In the genomic region with DNA sequence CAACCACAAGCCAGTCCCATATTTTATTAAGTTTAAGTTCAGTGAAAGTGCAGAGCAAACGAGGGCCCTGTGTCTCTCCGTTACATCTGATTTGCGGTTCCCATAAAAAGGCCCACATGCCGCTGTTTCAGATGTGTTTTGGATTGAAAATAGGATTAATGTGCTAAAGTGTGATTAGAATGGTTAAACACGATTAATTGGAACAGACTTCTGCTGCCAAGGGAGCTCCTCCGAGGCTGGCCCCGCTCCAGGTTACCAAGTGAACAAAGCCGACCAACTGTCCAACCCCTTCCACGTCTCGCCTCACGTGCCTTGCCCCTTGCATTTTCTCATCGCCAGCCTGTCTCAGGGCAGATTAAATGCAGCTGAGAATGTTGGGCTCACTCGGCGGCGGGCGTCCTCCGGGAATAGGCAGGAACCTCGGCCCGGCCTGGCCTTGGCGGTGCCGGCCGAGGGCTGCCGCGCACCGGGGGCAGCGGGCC, we compare ENCODE assay signal across 10 cellular contexts.
DNase-seq lines count a peak whose midpoint lies in the region; ATAC-seq, FAIRE-seq and TF ChIP-seq lines count a peak whose summit lies in the region.
"Had no signal": no experiment of that assay in that cellular context is flagged by ENCODE, and none has a peak within 500 bp of the region (broad histone marks: within the 10 kb centered on the region; RNA-seq: fewer than 3 reads in every experiment).

No MANE protein-coding gene starts in this region.

- WGBS in testis, 2 donors, result 5 to 7% methylated on average over 26 of the region's 26 CpGs

- H3K27me3 Mint-ChIP-seq in astrocyte (ENCODE audit: low read depth, unreplicated experiment) (peaks cover 5% of the 10 kb centered on the region), WTC11 (ENCODE audit: low read depth) (no peaks in the 10 kb centered on the region)

- CTCF ChIA-PET in WTC11 (lab: Charles Lee), result no interaction called here
- CTCF ChIA-PET in GM10248 (lab: Yijun Ruan, JAX), result no interaction called here

- H3K9ac ChIP-seq in astrocyte (ENCODE audit: low read length), result no peak overlapping the region

- peak overlapping the region; percentile 61 for H2AFZ ChIP-seq in astrocyte (ENCODE audit: low read depth, low read length)

- no peaks in the 10 kb centered on the region for H3K79me2 ChIP-seq in astrocyte (ENCODE audit: insufficient read depth, low read length)

- H3K4me2 ChIP-seq in astrocyte (ENCODE audit: low read length), result peak overlapping the region; percentile 63

- POLR2A ChIA-PET in WTC11 (lab: Charles Lee), result no interaction called here
- POLR2A ChIA-PET in GM10248 (lab: Yijun Ruan, JAX), result no interaction called here

- no peaks in the 10 kb centered on the region for H4K20me1 ChIP-seq in astrocyte (ENCODE audit: insufficient read depth, low read length)

- H3K27me3 ChIP-seq in astrocyte (ENCODE audit: insufficient read depth, low read length) (peaks cover 23% of the 10 kb centered on the region), left lung (peaks cover 0 to 8% of the 10 kb centered on the region in 2 donors), testis (no peaks in the 10 kb centered on the region)
- H3K27me3 ChIP-seq: right lobe of liver had no signal

- DNase-seq in NCI-H1417 (lab: John Stamatoyannopoulos, UW) (peak in 2 of 3 experiments; percentile 76 to 88), astrocyte (ENCODE audit: low read depth) (peak; percentile 3), left lung (peak; percentile 43 to 57), testis (peak; percentile 84), WTC11 (ENCODE audit: low spot score) (no peak), GM10248 (ENCODE audit: extremely low spot score) (no peak)
- no peak for DNase-seq in stimulated activated CD4-positive, alpha-beta T cell treated with anti-CD3 and anti-CD28 coated beads, Interleukin-2, amount 100 ng/mL, for 48 hours
- DNase-seq: right lobe of liver had no signal

- peak; percentile 60 for ATAC-seq in left lung
- ATAC-seq in HG03439 (IDR thresholded peaks at IDR 0.05; ENCODE audit: unreplicated experiment), result no peak
- ATAC-seq in WTC11, result no peak
- ATAC-seq: right lobe of liver had no signal

- H3K9me3 ChIP-seq in astrocyte (ENCODE audit: insufficient read depth, low read depth, low read length), result no peaks in the 10 kb centered on the region
- H3K9me3 ChIP-seq in left lung, result no peaks in the 10 kb centered on the region
- H3K9me3 ChIP-seq in testis, result no peaks in the 10 kb centered on the region
- H3K9me3 ChIP-seq: right lobe of liver had no signal

- H3K27ac Mint-ChIP-seq in astrocyte (ENCODE audit: unreplicated experiment) (no peak overlapping the region), WTC11 (no peak overlapping the region)
- H3K27ac Mint-ChIP-seq: activated naive CD8-positive, alpha-beta T cell had no signal

- H3K4me1 Mint-ChIP-seq in astrocyte (ENCODE audit: low read depth, unreplicated experiment), result no peaks in the 10 kb centered on the region
- no peaks in the 10 kb centered on the region for H3K4me1 Mint-ChIP-seq in WTC11

- no peaks in the 10 kb centered on the region for H3K36me3 ChIP-seq in astrocyte (ENCODE audit: insufficient read depth, low read length)
- H3K36me3 ChIP-seq in left lung, result no peaks in the 10 kb centered on the region
- H3K36me3 ChIP-seq in testis (ENCODE audit: low read depth, missing control alignments), result no peaks in the 10 kb centered on the region
- H3K36me3 ChIP-seq: right lobe of liver had no signal

- no peaks in the 10 kb centered on the region for H3K36me3 Mint-ChIP-seq in astrocyte (ENCODE audit: low read depth, unreplicated experiment)
- H3K36me3 Mint-ChIP-seq in WTC11, result no peaks in the 10 kb centered on the region
- H3K36me3 Mint-ChIP-seq: activated naive CD8-positive, alpha-beta T cell had no signal

- H3K27ac ChIP-seq in astrocyte (ENCODE audit: low read depth, low read length) (no peak overlapping the region), left lung (peak overlapping the region in 1 of 2 donors; percentile 7), testis (peak overlapping the region in 1 of 2 donors; percentile 52)
- H3K27ac ChIP-seq: right lobe of liver had no signal

- no peak for FAIRE-seq in astrocyte (lab: Jason Lieb, UNC)

- TF ChIP-seq POLR2A in testis (IDR thresholded peaks at IDR 0.05), result no peak

- intact Hi-C loops in left lung (cut with DNase I) (no loop called here), testis (cut with DNase I; ENCODE audit: low total_unique reads) (no loop called here)

- H3K4me3 ChIP-seq in astrocyte (ENCODE audit: insufficient read depth, low read depth, low read length) (no peak overlapping the region), left lung (no peak overlapping the region), testis (peak overlapping the region; percentile 0 to 47)
- H3K4me3 ChIP-seq: right lobe of liver had no signal

- H3K9me3 Mint-ChIP-seq in astrocyte (ENCODE audit: unreplicated experiment), result no peaks in the 10 kb centered on the region
- H3K9me3 Mint-ChIP-seq in WTC11, result no peaks in the 10 kb centered on the region

- H3K4me3 Mint-ChIP-seq in astrocyte (ENCODE audit: unreplicated experiment), result no peak overlapping the region
- no peak overlapping the region for H3K4me3 Mint-ChIP-seq in WTC11
- H3K4me3 Mint-ChIP-seq: activated naive CD8-positive, alpha-beta T cell had no signal

- TF ChIP-seq CTCF in astrocyte (IDR thresholded peaks at IDR 0.05; ENCODE audit: insufficient read depth, low read depth, low read length) (no peak), left lung (IDR thresholded peaks at IDR 0.05) (no peak), testis (IDR thresholded peaks at IDR 0.05) (no peak), WTC11 (IDR thresholded peaks at IDR 0.05) (no peak), GM10248 (IDR thresholded peaks at IDR 0.05; ENCODE audit: control extremely low read depth, extremely low read depth, low read depth, missing control alignments) (no peak)

- H3K4me1 ChIP-seq in astrocyte (ENCODE audit: insufficient read depth, low read length) (no peaks in the 10 kb centered on the region), left lung (no peaks in the 10 kb centered on the region), testis (peaks cover 9% of the 10 kb centered on the region)
- H3K4me1 ChIP-seq: right lobe of liver had no signal

TF ChIP-seq in WTC11, 78 proteins besides CTCF, POLR2A, EP300 and RAD21:
- TF ChIP-seq, protein P1, sequence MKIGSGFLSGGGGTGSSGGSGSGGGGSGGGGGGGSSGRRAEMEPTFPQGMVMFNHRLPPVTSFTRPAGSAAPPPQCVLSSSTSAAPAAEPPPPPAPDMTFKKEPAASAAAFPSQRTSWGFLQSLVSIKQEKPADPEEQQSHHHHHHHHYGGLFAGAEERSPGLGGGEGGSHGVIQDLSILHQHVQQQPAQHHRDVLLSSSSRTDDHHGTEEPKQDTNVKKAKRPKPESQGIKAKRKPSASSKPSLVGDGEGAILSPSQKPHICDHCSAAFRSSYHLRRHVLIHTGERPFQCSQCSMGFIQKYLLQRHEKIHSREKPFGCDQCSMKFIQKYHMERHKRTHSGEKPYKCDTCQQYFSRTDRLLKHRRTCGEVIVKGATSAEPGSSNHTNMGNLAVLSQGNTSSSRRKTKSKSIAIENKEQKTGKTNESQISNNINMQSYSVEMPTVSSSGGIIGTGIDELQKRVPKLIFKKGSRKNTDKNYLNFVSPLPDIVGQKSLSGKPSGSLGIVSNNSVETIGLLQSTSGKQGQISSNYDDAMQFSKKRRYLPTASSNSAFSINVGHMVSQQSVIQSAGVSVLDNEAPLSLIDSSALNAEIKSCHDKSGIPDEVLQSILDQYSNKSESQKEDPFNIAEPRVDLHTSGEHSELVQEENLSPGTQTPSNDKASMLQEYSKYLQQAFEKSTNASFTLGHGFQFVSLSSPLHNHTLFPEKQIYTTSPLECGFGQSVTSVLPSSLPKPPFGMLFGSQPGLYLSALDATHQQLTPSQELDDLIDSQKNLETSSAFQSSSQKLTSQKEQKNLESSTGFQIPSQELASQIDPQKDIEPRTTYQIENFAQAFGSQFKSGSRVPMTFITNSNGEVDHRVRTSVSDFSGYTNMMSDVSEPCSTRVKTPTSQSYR (CRISPR knock-in tag; IDR thresholded peaks at IDR 0.05), result no peak

Comparison
In these comparisons a context has a peak if more than half of its experiments do, and no peak if none do; other contexts are left out.
1. DNase-seq: peak in NCI-H1417 (2 of 3), astrocyte (single experiment), left lung (2 of 2) and testis (single experiment); none in stimulated activated CD4-positive, alpha-beta T cell treated with anti-CD3 and anti-CD28 coated beads, Interleukin-2, amount 100 ng/mL, for 48 hours (0 of 2), WTC11 (single experiment) and GM10248 (single experiment).
2. H3K4me3 ChIP-seq: peak in testis (2 of 2); none in astrocyte (single experiment) and left lung (0 of 2).